1 cellular context compared by ENCODE assay signal in genomic region chr7:129605960-129606644, GRCh38.
A peak's percentile ranks its signal among the peaks of the same experiment; 100 is the strongest.
TF ChIP-seq lines count a peak whose summit lies in the region.

No MANE protein-coding gene starts in this region.

TF ChIP-seq in A549, 52 proteins besides CTCF, POLR2A, EP300 and RAD21 (continued from another document):
- no peak for TF ChIP-seq ELK1 (IDR thresholded peaks at IDR 0.05; ENCODE audit: low read depth, low read length)
- no peak for TF ChIP-seq FOSL2 (IDR thresholded peaks at IDR 0.05)
- TF ChIP-seq FOSL2 (CRISPR knock-in tag; IDR thresholded peaks at IDR 0.05) = peak; percentile 47; the same call in 1 of the 2 replicates
TF ChIP-seq in A549: peak in this region for 1.
